ENCODE assay signal across 9 cellular contexts in the genomic region with DNA sequence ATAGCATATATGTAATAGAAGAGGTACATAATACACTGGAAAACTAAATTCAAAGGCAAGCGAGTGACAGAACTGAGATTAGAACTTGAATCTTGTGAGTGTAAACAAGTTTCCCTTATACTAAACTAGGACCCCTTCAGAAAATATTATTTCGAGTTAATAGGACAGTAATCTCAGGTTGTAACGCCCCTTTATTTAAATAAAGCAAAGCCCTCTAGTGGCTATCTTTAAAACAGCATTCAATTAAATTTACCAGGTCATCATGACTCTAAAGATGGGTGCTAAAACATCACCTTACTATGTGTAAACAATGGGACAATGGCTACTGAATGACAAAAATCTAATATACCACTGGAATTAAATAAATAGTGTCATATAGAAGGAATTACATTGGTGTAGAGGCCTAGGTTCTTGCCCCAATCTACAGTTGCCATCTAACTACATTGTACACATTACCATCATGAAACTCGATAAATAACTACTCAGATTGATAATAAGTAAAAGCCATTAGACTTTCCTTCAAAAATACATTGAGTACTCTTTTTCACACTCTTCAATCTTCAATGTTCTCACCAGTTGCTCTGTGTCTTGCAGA.
A peak's percentile ranks its signal among the peaks of the same experiment; 100 is the strongest.
DNase-seq lines count a peak whose midpoint lies in the region; ATAC-seq and TF ChIP-seq lines count a peak whose summit lies in the region.
"Had no signal": no experiment of that assay in that cellular context is flagged by ENCODE, and none has a peak within 500 bp of the region (broad histone marks: within the 10 kb centered on the region; RNA-seq: fewer than 3 reads in every experiment).

No MANE protein-coding gene starts in this region.

- no peaks in the 10 kb centered on the region for H3K4me1 Mint-ChIP-seq in activated CD8-positive, alpha-beta memory T cell treated with anti-CD3 and anti-CD28 coated beads, Interleukin-2, amount 10 ng/mL, durations not matched to agents 7 days and 5 days

- H3K36me3 ChIP-seq in HCT116 (ENCODE audit: control insufficient read depth in 1 of 2, insufficient read depth in 2 of 2, low read length in 2 of 2) (no peaks in the 10 kb centered on the region), kidney epithelial cell (ENCODE audit: control insufficient read depth, insufficient read depth, low read length) (no peaks in the 10 kb centered on the region)
- H3K36me3 ChIP-seq: prostate gland had no signal

- H3K4me3 ChIP-seq in HCT116 (replicated peaks in 1 of 2; ENCODE audit: low read depth in 1 of 2, low read length in 2 of 2): no peak overlapping the region
- H3K4me3 ChIP-seq in kidney epithelial cell (ENCODE audit: low read depth, low read length): no peak overlapping the region
- H3K4me3 ChIP-seq: prostate gland had no signal

- BruUV-seq in HCT116 (replicated peaks; lab: Mats Ljungman, UMichigan): no TSS peak

- no peak overlapping the region for H3K9ac ChIP-seq in HCT116 (ENCODE audit: low read length)

- peak; percentile 30 for DNase-seq in COLO829 (ENCODE audit: low spot score)
- no peak for DNase-seq in HCT116 (ENCODE audit: low read depth, low spot score)
- peak; percentile 37 for DNase-seq in SK-N-DZ (ENCODE audit: low spot score)
- no peak for DNase-seq in kidney epithelial cell (ENCODE audit: low read depth)
- no peak for DNase-seq in activated gamma-delta T cell treated with Interleukin-2 at 50 U/mL for 16 hours
- no peak for DNase-seq in UCSD-AML1 (lab: John Stamatoyannopoulos, UW; ENCODE audit: unreplicated experiment)
- DNase-seq in activated CD8-positive, alpha-beta memory T cell treated with anti-CD3 and anti-CD28 coated beads, Interleukin-2, amount 10 ng/mL, durations not matched to agents 7 days and 5 days: no peak

- intact Hi-C loops in HCT116 (cut with micrococcal nuclease): no loop called here

- no peaks in the 10 kb centered on the region for H3K27me3 Mint-ChIP-seq in activated CD8-positive, alpha-beta memory T cell treated with anti-CD3 and anti-CD28 coated beads, Interleukin-2, amount 10 ng/mL, durations not matched to agents 7 days and 5 days

- no peaks in the 10 kb centered on the region for H3K9me3 ChIP-seq in HCT116 (ENCODE audit: control insufficient read depth in 1 of 2, insufficient read depth in 1 of 2, low read depth in 1 of 2, low read length in 2 of 2)
- H3K9me3 ChIP-seq: prostate gland had no signal

- no peaks in the 10 kb centered on the region for H4K20me1 ChIP-seq in HCT116 (ENCODE audit: insufficient read depth)

- H3K27me3 ChIP-seq in HCT116 (ENCODE audit: insufficient read depth, low read length): no peaks in the 10 kb centered on the region
- H3K27me3 ChIP-seq in kidney epithelial cell (ENCODE audit: control insufficient read depth, insufficient read depth, low read length): no peaks in the 10 kb centered on the region

- no peaks in the 10 kb centered on the region for H3K79me2 ChIP-seq in HCT116 (ENCODE audit: insufficient read depth, low read length)

- CTCF ChIA-PET in HCT116 (lab: Charles Lee): no interaction called here
- CTCF ChIA-PET in activated CD8-positive, alpha-beta memory T cell treated with anti-CD3 and anti-CD28 coated beads, Interleukin-2, amount 10 ng/mL, durations not matched to agents 7 days and 5 days (lab: Charles Lee): no interaction called here

- H3K36me3 Mint-ChIP-seq in activated CD8-positive, alpha-beta memory T cell treated with anti-CD3 and anti-CD28 coated beads, Interleukin-2, amount 10 ng/mL, durations not matched to agents 7 days and 5 days: no peaks in the 10 kb centered on the region

- ATAC-seq in HCT116: peak; percentile 80
- no peak for ATAC-seq in HG03457 (IDR thresholded peaks at IDR 0.05; ENCODE audit: unreplicated experiment)
- no peak for ATAC-seq in activated CD8-positive, alpha-beta memory T cell treated with anti-CD3 and anti-CD28 coated beads, Interleukin-2, amount 10 ng/mL, durations not matched to agents 7 days and 5 days

- POLR2A ChIA-PET in HCT116 (lab: Charles Lee): no interaction called here

- no peak overlapping the region for H3K4me3 Mint-ChIP-seq in activated CD8-positive, alpha-beta memory T cell treated with anti-CD3 and anti-CD28 coated beads, Interleukin-2, amount 10 ng/mL, durations not matched to agents 7 days and 5 days

- TF ChIP-seq CTCF in HCT116 (IDR thresholded peaks at IDR 0.05 in 2 of 3, conservative IDR thresholded peaks at IDR 0.05 in 1 of 3; ENCODE audit: borderline replicate concordance in 1 of 3, insufficient read depth in 1 of 3, low read depth in 2 of 3, low read length in 2 of 3) (peak; percentile 25 to 77 (median 56); a peak in 4 of 6 replicates), kidney epithelial cell (IDR thresholded peaks at IDR 0.05; ENCODE audit: insufficient read depth, low read length, poor library complexity, severe bottlenecking) (peak; percentile 56)

- peak; percentile 21; the same call in 1 of the 2 replicates for TF ChIP-seq RAD21 in HCT116 (IDR thresholded peaks at IDR 0.05; ENCODE audit: low read depth)

- no peak overlapping the region for H3K27ac ChIP-seq in HCT116 (ENCODE audit: low read depth, low read length)
- H3K27ac ChIP-seq: prostate gland had no signal

- peak overlapping the region; percentile 84 for H2AFZ ChIP-seq in HCT116 (ENCODE audit: low read depth, low read length, poor library complexity, severe bottlenecking)

- no peak for TF ChIP-seq POLR2A in HCT116 (IDR thresholded peaks at IDR 0.05; ENCODE audit: borderline replicate concordance, extremely low read depth, insufficient read depth, insufficient read length)

- H3K9me3 Mint-ChIP-seq in activated CD8-positive, alpha-beta memory T cell treated with anti-CD3 and anti-CD28 coated beads, Interleukin-2, amount 10 ng/mL, durations not matched to agents 7 days and 5 days (ENCODE audit: low read depth): no peaks in the 10 kb centered on the region

- H3K27ac Mint-ChIP-seq in activated CD8-positive, alpha-beta memory T cell treated with anti-CD3 and anti-CD28 coated beads, Interleukin-2, amount 10 ng/mL, durations not matched to agents 7 days and 5 days: no peak overlapping the region

- no peak overlapping the region for H3K4me2 ChIP-seq in HCT116 (ENCODE audit: low read length)

- peaks cover 0 to 23% of the 10 kb centered on the region in 2 experiments; a peak in 2 of 4 replicates for H3K4me1 ChIP-seq in HCT116 (ENCODE audit: control insufficient read depth in 1 of 2, insufficient read depth in 2 of 2, low read length in 2 of 2)
- H3K4me1 ChIP-seq: prostate gland had no signal

- no peaks in the 10 kb centered on the region for H3K9me2 ChIP-seq in HCT116 (ENCODE audit: insufficient read depth)

- RAD21 ChIA-PET in HCT116 (lab: Charles Lee; ENCODE audit: low non-redundant PET in 1 of 2, low total read pairs in 2 of 2, uncharacterized antibody in 2 of 2, unreplicated experiment in 2 of 2): no interaction called here

TF ChIP-seq in HCT116, 20 proteins besides CTCF, POLR2A, EP300 and RAD21:
- no peak for TF ChIP-seq EGR1 (IDR thresholded peaks at IDR 0.05; ENCODE audit: low read depth)

Comparison
In these comparisons a context has a peak if more than half of its experiments do, and no peak if none do; other contexts are left out.
1. DNase-seq: peak in COLO829 (single experiment) and SK-N-DZ (single experiment); none in HCT116 (single experiment), kidney epithelial cell (single experiment), activated gamma-delta T cell treated with Interleukin-2 at 50 U/mL for 16 hours (single experiment), UCSD-AML1 (single experiment) and activated CD8-positive, alpha-beta memory T cell treated with anti-CD3 and anti-CD28 coated beads, Interleukin-2, amount 10 ng/mL, durations not matched to agents 7 days and 5 days (single experiment).